In genomic region chr13:21048901-21049655, GRCh38 we compare ENCODE assay signal across 15 cellular contexts. TPM values are rescaled to one million over a fixed set of nuclear protein-coding genes. Genes with fewer than 3 reads are reported as not detected.
A peak's percentile ranks its signal among the peaks of the same experiment; 100 is the strongest.
DNase-seq lines count a peak whose midpoint lies in the region; ATAC-seq and TF ChIP-seq lines count a peak whose summit lies in the region.
"Had no signal": no experiment of that assay in that cellular context is flagged by ENCODE, and none has a peak within 500 bp of the region (broad histone marks: within the 10 kb centered on the region; RNA-seq: fewer than 3 reads in every experiment).

No MANE protein-coding gene starts in this region.

- H3K23ac ChIP-seq in H9 (ENCODE audit: insufficient read length, low read depth, low read length): no peak overlapping the region

- H2AK5ac ChIP-seq in H9 (ENCODE audit: insufficient read length, low read length): no peak overlapping the region

- H2BK15ac ChIP-seq in H9 (ENCODE audit: low read depth, low read length): no peak overlapping the region

- H3K56ac ChIP-seq in H9 (ENCODE audit: insufficient read length, low read depth, low read length): no peak overlapping the region

- H3K4me2 ChIP-seq in H9 (ENCODE audit: insufficient read depth, insufficient read length, low read length): no peak overlapping the region

- H3T11ph ChIP-seq in H9 (ENCODE audit: low read length): no peak overlapping the region

- no peak overlapping the region for H2BK12ac ChIP-seq in H9 (ENCODE audit: insufficient read length, low read depth, low read length)

- H2BK120ac ChIP-seq in H9 (ENCODE audit: low read depth, low read length, poor library complexity, severe bottlenecking): no peak overlapping the region

- H2BK5ac ChIP-seq in H9 (ENCODE audit: insufficient read length, low read length): no peak overlapping the region

- H2AFZ ChIP-seq in H9 (ENCODE audit: low read length): no peak overlapping the region

- no CpG with 5 or more reads among the region's 6 CpGs for WGBS in H9 (ENCODE audit: extremely low coverage, insufficient read length, low lambda C conversion rate)

- POLR2A ChIA-PET in WTC11 (lab: Charles Lee): interaction anchor here (2.9 kb wide), 1 partner anchor 11 kb away, joined by 22 read pairs; the partner anchor contains the start of gene LATS2

- H3K18ac ChIP-seq in H9 (ENCODE audit: insufficient read length, low read depth, low read length): no peak overlapping the region

- H3K27ac Mint-ChIP-seq in H9: peak overlapping the region; percentile 29 to 96 (median 88); a peak in 6 of 7 replicates
- peak overlapping the region; percentile 98 for H3K27ac Mint-ChIP-seq in WTC11
- H3K27ac Mint-ChIP-seq: CD8-positive, alpha-beta memory T cell had no signal

- H3K9me3 Mint-ChIP-seq in H9 (no peaks in the 10 kb centered on the region), WTC11 (no peaks in the 10 kb centered on the region)
- H3K9me3 Mint-ChIP-seq: CD8-positive, alpha-beta memory T cell had no signal

- CTCF ChIA-PET in WTC11 (lab: Charles Lee): interaction anchor here (0.8 to 1.4 kb wide), 4 partner anchors 13 to 131 kb away, joined by 3 to 6 read pairs (median 4); partner anchors contain the start of gene LATS2

- 0 out of 5 replicates have a peak overlapping the region, but pooled peaks of 1 of the 2 experiments have one; percentile 9 for H3K4me3 Mint-ChIP-seq in H9
- H3K4me3 Mint-ChIP-seq in WTC11: no peak overlapping the region; the same call in 1 of the 2 replicates
- H3K4me3 Mint-ChIP-seq: CD8-positive, alpha-beta memory T cell had no signal

- H3K9ac ChIP-seq in H9 (ENCODE audit: extremely low read depth, insufficient read length, low read length) (no peak overlapping the region), skeletal muscle tissue (ENCODE audit: low read depth in 1 of 3, low read length in 3 of 3) (no peak overlapping the region)

- H4K91ac ChIP-seq in H9 (ENCODE audit: insufficient read length, low read depth, low read length): no peak overlapping the region

- H3K27ac ChIP-seq in H9 (ENCODE audit: insufficient read length, low read depth, low read length) (no peak overlapping the region), skeletal muscle tissue (ENCODE audit: low read depth, low read length) (peak overlapping the region; percentile 9)
- H3K27ac ChIP-seq: Peyer's patch had no signal

- H3K36me3 Mint-ChIP-seq in H9 (ENCODE audit: insufficient read depth in 1 of 3, low read depth in 3 of 3): peaks cover 12 to 34% (median 26%) of the 10 kb centered on the region in 3 experiments; a peak in 6 of 7 replicates
- H3K36me3 Mint-ChIP-seq in WTC11: peaks cover 20% of the 10 kb centered on the region

- no peak overlapping the region for H4K8ac ChIP-seq in H9 (replicated peaks; ENCODE audit: insufficient read length, low read depth, low read length)

- TF ChIP-seq CTCF in H9 (conservative IDR thresholded peaks at IDR 0.05) (no peak), WTC11 (IDR thresholded peaks at IDR 0.05) (no peak)

- H3K4me1 Mint-ChIP-seq in H9 (peaks cover 37 to 39% of the 10 kb centered on the region in 2 experiments), WTC11 (peaks cover 43% of the 10 kb centered on the region)

- ATAC-seq in WTC11: peak; percentile 84
- ATAC-seq in HG02571 (IDR thresholded peaks at IDR 0.05; ENCODE audit: unreplicated experiment): no peak

- H3K79me1 ChIP-seq in H9 (ENCODE audit: insufficient read depth, low read depth, low read length, poor library complexity, severe bottlenecking): peaks cover 5% of the 10 kb centered on the region

- no peak for DNase-seq in H9
- DNase-seq in WTC11 (ENCODE audit: low spot score): peak; percentile 27
- DNase-seq in kidney tubule cell (ENCODE audit: low spot score): peak; percentile 64
- no peak for DNase-seq in glomerular visceral epithelial cell (ENCODE audit: extremely low spot score)
- no peak for DNase-seq in DMS79 treated with DMSO at 0.1 percent for 48 hours (lab: John Stamatoyannopoulos, UW)
- DNase-seq: BE2C; CD8-positive, alpha-beta memory T cell; Kasumi-1; NCI-H187 treated with DMSO at 0.1 percent for 48 hours; NCI-H446 treated with DMSO at 0.1 percent for 48 hours; NCI-H748 treated with DMSO at 0.1 percent for 48 hours; Peyer's patch; SHP77 treated with DMSO at 0.1 percent for 48 hours had no signal

- peaks cover 50% of the 10 kb centered on the region; the same call in 1 of the 2 replicates for H3K79me2 ChIP-seq in H9 (ENCODE audit: insufficient read depth, low read length)

- H3K14ac ChIP-seq in H9 (ENCODE audit: insufficient read depth, low read length): 0 out of 2 replicates have a peak overlapping the region, but pooled peaks have one; percentile 11

- H3K27me3 Mint-ChIP-seq in H9 (ENCODE audit: low read depth): no peaks in the 10 kb centered on the region
- H3K27me3 Mint-ChIP-seq in WTC11 (ENCODE audit: low read depth): no peaks in the 10 kb centered on the region

- no peak overlapping the region for H3K4me3 ChIP-seq in skeletal muscle tissue (ENCODE audit: low read length in 3 of 3)
- H3K4me3 ChIP-seq: Peyer's patch had no signal

- peaks cover 3% of the 10 kb centered on the region; the same call in 1 of the 2 replicates for H3K4me1 ChIP-seq in H9 (ENCODE audit: insufficient read depth, low read length)
- peaks cover 47 to 72% (median 51%) of the 10 kb centered on the region in 3 donors for H3K4me1 ChIP-seq in skeletal muscle tissue (ENCODE audit: control insufficient read depth in 3 of 3, insufficient read depth in 3 of 3, low read length in 3 of 3)
- H3K4me1 ChIP-seq: BE2C had no signal

- no peak overlapping the region for H2BK20ac ChIP-seq in H9 (ENCODE audit: low read depth, low read length, poor library complexity, severe bottlenecking)

- no peaks in the 10 kb centered on the region for H3K23me2 ChIP-seq in H9 (ENCODE audit: insufficient read length, low read depth, low read length, poor library complexity, severe bottlenecking)

- H3K9me3 ChIP-seq in H9 (ENCODE audit: control insufficient read depth, low read depth, low read length) (no peaks in the 10 kb centered on the region), skeletal muscle tissue (ENCODE audit: control insufficient read depth in 3 of 3, low read length in 3 of 3) (no peaks in the 10 kb centered on the region)
- H3K9me3 ChIP-seq: BE2C, Peyer's patch had no signal

- H4K20me1 ChIP-seq in H9 (ENCODE audit: control insufficient read depth, insufficient read depth, insufficient read length): peaks cover 3% of the 10 kb centered on the region

- no peaks in the 10 kb centered on the region for H3K27me3 ChIP-seq in H9 (ENCODE audit: insufficient read depth, low read length)
- no peaks in the 10 kb centered on the region for H3K27me3 ChIP-seq in skeletal muscle tissue (ENCODE audit: control insufficient read depth in 3 of 3, insufficient read depth in 3 of 3, low read length in 3 of 3)
- H3K27me3 ChIP-seq: Peyer's patch had no signal

- no peak overlapping the region for H3K4ac ChIP-seq in H9 (ENCODE audit: low read depth, low read length)

- no peak overlapping the region for H4K5ac ChIP-seq in H9 (ENCODE audit: insufficient read length, low read depth, low read length)

- peaks cover 0 to 15% (median 5%) of the 10 kb centered on the region in 3 donors for H3K36me3 ChIP-seq in skeletal muscle tissue (ENCODE audit: control insufficient read depth in 3 of 3, insufficient read depth in 3 of 3, low read length in 3 of 3)
- H3K36me3 ChIP-seq: BE2C, Peyer's patch had no signal

TF ChIP-seq in WTC11, 78 proteins besides CTCF, POLR2A, EP300 and RAD21:
- TF ChIP-seq NFYB (CRISPR knock-in tag; conservative IDR thresholded peaks at IDR 0.05; ENCODE audit: low read depth) (no peak), FOXP1 (CRISPR knock-in tag; IDR thresholded peaks at IDR 0.05; ENCODE audit: borderline replicate concordance) (no peak), ETV6 (CRISPR knock-in tag; IDR thresholded peaks at IDR 0.05) (no peak), ZNF396 (CRISPR knock-in tag; IDR thresholded peaks at IDR 0.05; ENCODE audit: borderline replicate concordance) (no peak), ATF6 (CRISPR knock-in tag; IDR thresholded peaks at IDR 0.05) (no peak)

RNA-seq across cellular contexts. Expression of gene LATS2, which starts 12.3 kb away (rescaled TPM):
- total RNA-seq in H9 (2021): 16.8 and 20.0 TPM in 2 replicates
- total RNA-seq in WTC11 (2021): 27.5 to 31.2 TPM (median 28.9 TPM) in 3 replicates
- total RNA-seq in skeletal muscle tissue: 8.9 TPM

Comparison
In these comparisons a context has a peak if more than half of its experiments do, and no peak if none do; other contexts are left out.
1. DNase-seq: peak in WTC11 (single experiment) and kidney tubule cell (single experiment); none in H9 (single experiment), glomerular visceral epithelial cell (single experiment) and DMS79 treated with DMSO at 0.1 percent for 48 hours (single experiment).